Comparison of ENCODE assay signal across 17 cellular contexts in the genomic region with DNA sequence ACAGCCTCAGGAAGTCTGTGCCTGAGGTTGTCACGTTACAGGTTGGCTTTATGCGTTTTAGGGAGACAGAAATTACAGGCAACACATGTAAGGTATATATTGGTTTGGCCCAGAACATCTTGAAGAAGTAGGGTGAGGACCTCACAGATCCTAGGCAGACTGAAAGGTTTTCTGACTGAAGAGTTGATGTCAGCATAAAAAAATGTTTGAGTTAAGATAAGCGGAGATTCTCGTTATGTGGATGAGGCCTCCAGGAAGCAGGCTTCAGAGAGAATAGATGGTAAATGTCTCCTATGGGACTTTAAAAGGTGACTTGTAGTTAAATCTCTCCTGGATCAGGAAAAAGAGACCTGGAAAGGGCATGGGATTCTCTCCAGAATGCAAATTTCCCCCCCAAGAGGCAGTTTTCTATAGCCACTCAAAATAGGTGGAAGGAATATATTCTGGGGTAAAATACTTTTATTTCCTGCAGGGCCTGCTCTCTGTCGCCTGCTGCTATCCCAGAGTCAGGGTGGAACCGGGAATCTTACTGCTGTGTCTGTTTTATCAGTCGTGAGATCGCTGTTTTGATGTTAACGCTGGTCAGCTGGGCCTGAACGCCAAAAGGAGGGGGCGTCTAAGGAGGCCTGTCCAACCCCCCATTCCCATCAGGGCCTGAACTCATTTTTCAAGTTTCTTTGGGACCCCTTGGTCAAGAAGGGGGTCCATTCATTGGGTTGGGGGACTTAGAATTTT.
DNase-seq lines count a peak whose midpoint lies in the region; ATAC-seq, FAIRE-seq and TF ChIP-seq lines count a peak whose summit lies in the region.
"Had no signal": no experiment of that assay in that cellular context is flagged by ENCODE, and none has a peak within 500 bp of the region (broad histone marks: within the 10 kb centered on the region; RNA-seq: fewer than 3 reads in every experiment).

No MANE protein-coding gene starts in this region.

- H3K36me3 Mint-ChIP-seq in nephron progenitor cell (ENCODE audit: low read depth) = peaks cover 7% of the 10 kb centered on the region
- no peaks in the 10 kb centered on the region for H3K36me3 Mint-ChIP-seq in chondrocyte (ENCODE audit: low read depth)

- TF ChIP-seq RAD21 in H1 (IDR thresholded peaks at IDR 0.05 in 1 of 2, conservative IDR thresholded peaks at IDR 0.05 in 1 of 2; ENCODE audit: low read depth in 2 of 2, low read length in 2 of 2) = no peak

- H3K4me1 Mint-ChIP-seq in nephron progenitor cell = peaks cover 83% of the 10 kb centered on the region
- H3K4me1 Mint-ChIP-seq in chondrocyte (ENCODE audit: low read depth) = peaks cover 32% of the 10 kb centered on the region

- H3K4me2 ChIP-seq in BLaER1 treated with 17β-estradiol and CSF1 and Interleukin-3, amounts not matched to agents 10 nM and 100 nM = peak overlapping the region; percentile 65 to 94 (median 85)
- H3K4me2 ChIP-seq in H1 (ENCODE audit: insufficient read depth in 1 of 2, low read depth in 2 of 2, low read length in 2 of 2) = no peak overlapping the region

- TF ChIP-seq CTCF in H1 (IDR thresholded peaks at IDR 0.05; ENCODE audit: control extremely low read depth in 1 of 3, insufficient read depth in 1 of 3, low read depth in 1 of 3, low read length in 3 of 3) (no peak), nephron progenitor cell (IDR thresholded peaks at IDR 0.05) (no peak), chondrocyte (IDR thresholded peaks at IDR 0.05) (no peak), colonic mucosa (IDR thresholded peaks at IDR 0.05) (no peak)

- no peaks in the 10 kb centered on the region for H3K9me3 ChIP-seq in BLaER1 treated with 17β-estradiol and CSF1 and Interleukin-3, amounts not matched to agents 10 nM and 100 nM (replicated peaks in 1 of 11)
- H3K9me3 ChIP-seq in KOPT-K1 (ENCODE audit: insufficient read depth, low read length, poor library complexity, severe bottlenecking) = no peaks in the 10 kb centered on the region
- no peaks in the 10 kb centered on the region for H3K9me3 ChIP-seq in H1 (ENCODE audit: insufficient read depth in 2 of 2, low read depth in 1 of 2, low read length in 1 of 2)
- H3K9me3 ChIP-seq in colonic mucosa = no peaks in the 10 kb centered on the region

- ATAC-seq in HG02970 (IDR thresholded peaks at IDR 0.05; ENCODE audit: low FRiP score, unreplicated experiment) (no peak), GM18519 (IDR thresholded peaks at IDR 0.05; ENCODE audit: low FRiP score, unreplicated experiment) (no peak)
- ATAC-seq: esophagus mucosa, HCT116 had no signal

- no peak overlapping the region for H3K18ac ChIP-seq in H1 (ENCODE audit: extremely low read depth, low read length)

- H4K20me1 ChIP-seq in BLaER1 treated with 17β-estradiol and CSF1 and Interleukin-3, amounts not matched to agents 10 nM and 100 nM = peaks cover 0 to 97% (median 4%) of the 10 kb centered on the region in 11 experiments; a peak in 9 of 22 replicates
- peaks cover 2 to 15% of the 10 kb centered on the region in 2 experiments for H4K20me1 ChIP-seq in H1 (replicated peaks in 1 of 2; ENCODE audit: control insufficient read depth in 1 of 2, insufficient read depth in 2 of 2, low read length in 2 of 2)

- peak overlapping the region in 8 of 11 experiments; percentile 28 to 93 (median 74); a peak in 16 of 22 replicates for H3K27ac ChIP-seq in BLaER1 treated with 17β-estradiol and CSF1 and Interleukin-3, amounts not matched to agents 10 nM and 100 nM
- H3K27ac ChIP-seq in KOPT-K1 (ENCODE audit: low read depth, low read length, poor library complexity, severe bottlenecking) (peak overlapping the region; percentile 81), H1 (ENCODE audit: low read depth, low read length) (no peak overlapping the region), colonic mucosa (no peak overlapping the region)
- H3K27ac ChIP-seq: VCaP had no signal

- WGBS in H1 (ENCODE audit: extremely low coverage in 1 of 2, insufficient coverage in 1 of 2, insufficient read length in 1 of 2, insufficient replicate concordance in 2 of 2, low coverage in 1 of 2, low lambda C conversion rate in 2 of 2, missing lambda C conversion rate in 1 of 2), 2 experiments = 90% methylated on average over 11 of the region's 11 CpGs; no CpG with 5 or more reads in 1 of the 2 experiments

- DNase-seq in H1 (ENCODE audit: low read depth in 1 of 2, low spot score in 2 of 2) (no peak), nephron progenitor cell (no peak), chondrocyte (ENCODE audit: low spot score) (no peak), colonic mucosa (no peak)
- DNase-seq: hippocampal formation; NCI-H146; NCI-H526 treated with DMSO at 0.1 percent for 48 hours; stimulated activated naive CD4-positive, alpha-beta T cell treated with Interleukin-2 at 50 U/mL for 16 hours had no signal

- no peak overlapping the region for H3K4ac ChIP-seq in H1 (replicated peaks; ENCODE audit: insufficient read length, low read depth, low read length)

- peaks cover 12% of the 10 kb centered on the region for H3K79me1 ChIP-seq in H1 (ENCODE audit: low read depth, low read length)

- FAIRE-seq in H1 (lab: Jason Lieb, UNC) = no peak
- FAIRE-seq: colon had no signal

- no peaks in the 10 kb centered on the region for H3K9me3 Mint-ChIP-seq in nephron progenitor cell
- no peaks in the 10 kb centered on the region for H3K9me3 Mint-ChIP-seq in chondrocyte (ENCODE audit: low read depth)
- H3K9me3 Mint-ChIP-seq: neural crest cell had no signal

- no peak overlapping the region for H3K4me3 ChIP-seq in BLaER1 treated with 17β-estradiol and CSF1 and Interleukin-3, amounts not matched to agents 10 nM and 100 nM
- H3K4me3 ChIP-seq in H1 (ENCODE audit: extremely low read depth in 1 of 4, insufficient read depth in 2 of 4, low read depth in 3 of 4, low read length in 4 of 4) (no peak overlapping the region), colonic mucosa (no peak overlapping the region)

- TF ChIP-seq EP300 in H1 (IDR thresholded peaks at IDR 0.05; ENCODE audit: borderline replicate concordance in 1 of 2, low read depth in 2 of 2, low read length in 2 of 2) = no peak

- H2BK12ac ChIP-seq in H1 (ENCODE audit: low read depth, low read length) = no peak overlapping the region

- no peaks in the 10 kb centered on the region for H3K27me3 ChIP-seq in BLaER1 treated with 17β-estradiol and CSF1 and Interleukin-3, amounts not matched to agents 10 nM and 100 nM
- H3K27me3 ChIP-seq in H1 (replicated peaks in 1 of 4; ENCODE audit: control insufficient read depth in 3 of 4, extremely low read depth in 1 of 4, insufficient read depth in 3 of 4, low read length in 3 of 4) (no peaks in the 10 kb centered on the region), colonic mucosa (no peaks in the 10 kb centered on the region)

- H3K36me3 ChIP-seq in BLaER1 treated with 17β-estradiol and CSF1 and Interleukin-3, amounts not matched to agents 10 nM and 100 nM = 0 out of 22 replicates have a peak, but pooled peaks cover 0 to 8% (median 0%) of the 10 kb centered on the region in 11 experiments
- H3K36me3 ChIP-seq in KOPT-K1 (ENCODE audit: insufficient read depth, low read length) = peaks cover 26% of the 10 kb centered on the region
- H3K36me3 ChIP-seq in H1 (ENCODE audit: control insufficient read depth in 2 of 4, insufficient read depth in 4 of 4, low read length in 3 of 4) = no peaks in the 10 kb centered on the region
- no peaks in the 10 kb centered on the region for H3K36me3 ChIP-seq in colonic mucosa

- H3K4me3 Mint-ChIP-seq in nephron progenitor cell (no peak overlapping the region), chondrocyte (ENCODE audit: unreplicated experiment) (no peak overlapping the region)

- peaks cover 77 to 98% (median 91%) of the 10 kb centered on the region in 10 experiments for H3K4me1 ChIP-seq in BLaER1 treated with 17β-estradiol and CSF1 and Interleukin-3, amounts not matched to agents 10 nM and 100 nM
- peaks cover 0 to 19% (median 6%) of the 10 kb centered on the region in 4 experiments; a peak in 5 of 7 replicates for H3K4me1 ChIP-seq in H1 (replicated peaks in 1 of 4; ENCODE audit: control insufficient read depth in 3 of 4, insufficient read depth in 4 of 4, low read length in 3 of 4)
- H3K4me1 ChIP-seq in colonic mucosa = no peaks in the 10 kb centered on the region

- H3K23ac ChIP-seq in H1 (ENCODE audit: insufficient read length) = no peak overlapping the region

- CTCF ChIA-PET in H1 (lab: Charles Lee; ENCODE audit: partially characterized antibody) = interaction anchor here (1.2 to 1.4 kb wide), 2 partner anchors 15 to 156 kb away, joined by 3 to 6 read pairs; no protein-coding TSS in a partner anchor

- no peak overlapping the region for H2BK15ac ChIP-seq in H1 (ENCODE audit: low read length)

- H2AFZ ChIP-seq in H1 (ENCODE audit: low read length) = no peak overlapping the region

- H4K5ac ChIP-seq in H1 (ENCODE audit: insufficient read length, low read depth, low read length) = no peak overlapping the region

- POLR2A ChIA-PET in H1 (lab: Charles Lee; ENCODE audit: partially characterized antibody) = no interaction called here

- H3K23me2 ChIP-seq in H1 (ENCODE audit: low read depth, low read length) = no peaks in the 10 kb centered on the region

- no peak overlapping the region for H3K14ac ChIP-seq in H1 (ENCODE audit: insufficient read length)

- 0 out of 2 replicates have a peak overlapping the region, but pooled peaks have one; percentile 71 for H2AK5ac ChIP-seq in H1 (ENCODE audit: low read depth, low read length)

- H3K27ac Mint-ChIP-seq in nephron progenitor cell = peak overlapping the region; percentile 81
- H3K27ac Mint-ChIP-seq in chondrocyte (ENCODE audit: unreplicated experiment) = no peak overlapping the region

- no peak overlapping the region for H3K56ac ChIP-seq in H1 (replicated peaks; ENCODE audit: insufficient read length, low read depth, low read length)

- H2BK5ac ChIP-seq in H1 (ENCODE audit: low read depth, low read length) = no peak overlapping the region

- intact Hi-C loops in colonic mucosa (cut with DNase I) = no loop called here

- peaks cover 0 to 71% of the 10 kb centered on the region in 2 experiments; a peak in 2 of 4 replicates for H3K79me2 ChIP-seq in H1 (ENCODE audit: control insufficient read depth in 1 of 2, insufficient read depth in 2 of 2, low read length in 2 of 2)

- peak overlapping the region in 6 of 11 experiments; percentile 2 to 63 (median 48); a peak in 7 of 22 replicates for H3K9ac ChIP-seq in BLaER1 treated with 17β-estradiol and CSF1 and Interleukin-3, amounts not matched to agents 10 nM and 100 nM
- H3K9ac ChIP-seq in H1 (replicated peaks in 1 of 4; ENCODE audit: extremely low read depth in 1 of 4, low read depth in 3 of 4, low read length in 3 of 4) (no peak overlapping the region), colonic mucosa (ENCODE audit: low read depth in 2 of 2, low read length in 2 of 2) (no peak overlapping the region)

- no peak for TF ChIP-seq POLR2A in H1 (IDR thresholded peaks at IDR 0.05; ENCODE audit: control extremely low read depth in 1 of 2, low read depth in 2 of 2, low read length in 2 of 2)

- no peak overlapping the region for H4K91ac ChIP-seq in H1 (replicated peaks; ENCODE audit: insufficient read length, low read length)

- H2BK20ac ChIP-seq in H1 (ENCODE audit: low read length) = no peak overlapping the region

- no peak overlapping the region for H4K8ac ChIP-seq in H1 (ENCODE audit: extremely low read depth, insufficient read depth, low read length)

- no peak overlapping the region for H2BK120ac ChIP-seq in H1 (replicated peaks; ENCODE audit: low read depth, low read length)

- no peaks in the 10 kb centered on the region for H3K27me3 Mint-ChIP-seq in nephron progenitor cell (ENCODE audit: low read depth, poor library complexity)
- no peaks in the 10 kb centered on the region for H3K27me3 Mint-ChIP-seq in chondrocyte (ENCODE audit: low read depth)

Comparison
In these comparisons a context has a peak if more than half of its experiments do, and no peak if none do; other contexts are left out.
1. H3K27ac ChIP-seq: peak in BLaER1 treated with 17β-estradiol and CSF1 and Interleukin-3, amounts not matched to agents 10 nM and 100 nM (8 of 11) and KOPT-K1 (single experiment); none in H1 (single experiment) and colonic mucosa (single experiment).
2. H3K4me2 ChIP-seq: peak in BLaER1 treated with 17β-estradiol and CSF1 and Interleukin-3, amounts not matched to agents 10 nM and 100 nM (11 of 11); none in H1 (0 of 2).
3. H3K9ac ChIP-seq: peak in BLaER1 treated with 17β-estradiol and CSF1 and Interleukin-3, amounts not matched to agents 10 nM and 100 nM (6 of 11); none in H1 (0 of 4) and colonic mucosa (0 of 2).